Comparison of ENCODE assay signal across 1 cellular context in the genomic region with DNA sequence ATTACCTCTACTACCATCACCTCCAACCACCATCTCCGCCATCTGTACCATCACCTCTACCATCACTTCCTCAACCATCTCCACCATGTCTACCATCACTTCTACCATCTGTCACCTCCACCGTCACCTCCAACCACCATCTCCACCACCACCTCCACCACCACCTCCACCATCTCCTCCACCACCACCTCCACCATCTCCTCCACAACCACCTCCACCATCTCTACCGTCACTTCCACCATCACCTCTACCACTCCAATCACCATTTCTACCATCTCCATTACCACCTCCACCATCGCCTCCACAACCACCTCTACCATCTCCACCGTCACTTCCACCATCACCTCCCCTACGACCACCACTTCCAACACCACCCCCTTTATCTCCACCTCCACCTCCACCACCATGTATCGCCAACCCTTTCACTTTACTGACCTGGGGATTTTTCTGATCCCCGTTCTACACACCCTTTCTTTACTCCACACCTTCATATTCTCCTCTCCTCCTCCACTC.
A peak's percentile ranks its signal among the peaks of the same experiment; 100 is the strongest.
TF ChIP-seq lines count a peak whose summit lies in the region.

No MANE protein-coding gene starts in this region.

TF ChIP-seq in K562, 482 proteins besides CTCF, POLR2A, EP300 and RAD21:
- 0 out of 2 replicates have a peak, but pooled peaks have one; percentile 49 for TF ChIP-seq THRB (CRISPR knock-in tag; conservative IDR thresholded peaks at IDR 0.05)
- 0 out of 2 replicates have a peak, but pooled peaks have one; percentile 39 for TF ChIP-seq OTX1 (CRISPR knock-in tag; IDR thresholded peaks at IDR 0.05)
- TF ChIP-seq NEUROD1 (IDR thresholded peaks at IDR 0.05; ENCODE audit: borderline replicate concordance, low read depth, low read length, partially characterized antibody): no peak
- 0 out of 2 replicates have a peak, but pooled peaks have one; percentile 72 for TF ChIP-seq ZBTB26 (CRISPR knock-in tag; IDR thresholded peaks at IDR 0.05)
- TF ChIP-seq ELF4 (CRISPR knock-in tag; IDR thresholded peaks at IDR 0.05): 0 out of 2 replicates have a peak, but pooled peaks have one; percentile 33
- TF ChIP-seq, protein P1, sequence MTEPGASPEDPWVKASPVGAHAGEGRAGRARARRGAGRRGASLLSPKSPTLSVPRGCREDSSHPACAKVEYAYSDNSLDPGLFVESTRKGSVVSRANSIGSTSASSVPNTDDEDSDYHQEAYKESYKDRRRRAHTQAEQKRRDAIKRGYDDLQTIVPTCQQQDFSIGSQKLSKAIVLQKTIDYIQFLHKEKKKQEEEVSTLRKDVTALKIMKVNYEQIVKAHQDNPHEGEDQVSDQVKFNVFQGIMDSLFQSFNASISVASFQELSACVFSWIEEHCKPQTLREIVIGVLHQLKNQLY (CRISPR knock-in tag; conservative IDR thresholded peaks at IDR 0.05): no peak
- TF ChIP-seq, protein P2, sequence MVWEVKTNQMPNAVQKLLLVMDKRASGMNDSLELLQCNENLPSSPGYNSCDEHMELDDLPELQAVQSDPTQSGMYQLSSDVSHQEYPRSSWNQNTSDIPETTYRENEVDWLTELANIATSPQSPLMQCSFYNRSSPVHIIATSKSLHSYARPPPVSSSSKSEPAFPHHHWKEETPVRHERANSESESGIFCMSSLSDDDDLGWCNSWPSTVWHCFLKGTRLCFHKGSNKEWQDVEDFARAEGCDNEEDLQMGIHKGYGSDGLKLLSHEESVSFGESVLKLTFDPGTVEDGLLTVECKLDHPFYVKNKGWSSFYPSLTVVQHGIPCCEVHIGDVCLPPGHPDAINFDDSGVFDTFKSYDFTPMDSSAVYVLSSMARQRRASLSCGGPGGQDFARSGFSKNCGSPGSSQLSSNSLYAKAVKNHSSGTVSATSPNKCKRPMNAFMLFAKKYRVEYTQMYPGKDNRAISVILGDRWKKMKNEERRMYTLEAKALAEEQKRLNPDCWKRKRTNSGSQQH (CRISPR knock-in tag; IDR thresholded peaks at IDR 0.05): 0 out of 2 replicates have a peak, but pooled peaks have one; percentile 35
